8 cellular contexts compared by ENCODE assay signal in genomic region chrX:133776072-133776471, GRCh38.
DNase-seq lines count a peak whose midpoint lies in the region; FAIRE-seq and TF ChIP-seq lines count a peak whose summit lies in the region.

No MANE protein-coding gene starts in this region.

- no peak overlapping the region for H3K4me3 Mint-ChIP-seq in activated T-helper 1 cell treated with anti-CD3 and anti-CD28 coated beads, Interleukin-12 subunit alpha, Interleukin-12 subunit beta, Interleukin-2, Interleukin-4 antibody, amounts not matched to agents 30 ng/mL and 10 ng/mL and 1 ng/mL, durations not matched to agents 14 hours and 24 hours and 36 hours

- no peaks in the 10 kb centered on the region for H3K27me3 Mint-ChIP-seq in activated T-helper 1 cell treated with anti-CD3 and anti-CD28 coated beads, Interleukin-12 subunit alpha, Interleukin-12 subunit beta, Interleukin-2, Interleukin-4 antibody, amounts not matched to agents 30 ng/mL and 10 ng/mL and 1 ng/mL, durations not matched to agents 14 hours and 24 hours and 36 hours (ENCODE audit: insufficient read depth)

- H3K27ac ChIP-seq in endothelial cell of umbilical vein (ENCODE audit: insufficient read depth, low read depth, low read length) = no peak overlapping the region
- no peak overlapping the region for H3K27ac ChIP-seq in tibial nerve

- H3K4me1 ChIP-seq in endothelial cell of umbilical vein (ENCODE audit: control insufficient read depth, extremely low read depth, insufficient read depth, low read length) (no peaks in the 10 kb centered on the region), tibial nerve (no peaks in the 10 kb centered on the region)

- DNase-seq in activated T-helper 1 cell treated with anti-CD3 and anti-CD28 coated beads, Interleukin-2, amount 50 U/mL, for 16 hours (ENCODE audit: low read depth in 1 of 2, low spot score in 1 of 2) = peak; percentile 2 to 6
- no peak for DNase-seq in activated T-helper 1 cell treated with anti-CD3 and anti-CD28 coated beads, Interleukin-12 subunit alpha, Interleukin-12 subunit beta, Interleukin-2, Interleukin-4 antibody, amounts not matched to agents 30 ng/mL and 10 ng/mL and 1 ng/mL, durations not matched to agents 14 hours and 24 hours and 36 hours (ENCODE audit: low spot score)
- DNase-seq in UCSD-AML1 (lab: John Stamatoyannopoulos, UW; ENCODE audit: unreplicated experiment) (peak; percentile 20), endothelial cell of umbilical vein (ENCODE audit: low read depth, low spot score) (peak; percentile 1), DMS153 treated with DMSO at 0.1 percent for 48 hours (lab: John Stamatoyannopoulos, UW; ENCODE audit: unreplicated experiment) (no peak), NCI-H226 (no peak), tibial nerve (ENCODE audit: low spot score in 2 of 2) (no peak)
- DNase-seq in stimulated activated CD4-positive, alpha-beta T cell treated with anti-CD3 and anti-CD28 coated beads, Interleukin-2, amount 100 ng/mL, for 24 hours = peak; percentile 34 to 49

- POLR2A ChIA-PET in endothelial cell of umbilical vein (lab: Charles Lee) = no interaction called here

- BruUV-seq in endothelial cell of umbilical vein (replicated peaks; lab: Mats Ljungman, UMichigan) = no TSS peak

- H3K36me3 ChIP-seq in endothelial cell of umbilical vein (ENCODE audit: control insufficient read depth in 2 of 2, extremely low read depth in 1 of 2, insufficient read depth in 2 of 2, low read length in 2 of 2) (no peaks in the 10 kb centered on the region), tibial nerve (no peaks in the 10 kb centered on the region)

- H3K27me3 ChIP-seq in endothelial cell of umbilical vein (ENCODE audit: control insufficient read depth in 2 of 2, insufficient read depth in 2 of 2, low read length in 2 of 2) (no peaks in the 10 kb centered on the region), tibial nerve (peaks cover 0 to 5% of the 10 kb centered on the region in 2 donors)

- H4K20me1 ChIP-seq in endothelial cell of umbilical vein (replicated peaks; ENCODE audit: control insufficient read depth, extremely low read depth, insufficient read depth, low read length) = no peaks in the 10 kb centered on the region

- no peak overlapping the region for H2AFZ ChIP-seq in endothelial cell of umbilical vein (ENCODE audit: low read depth, low read length)

- no peak for TF ChIP-seq EP300 in tibial nerve (IDR thresholded peaks at IDR 0.05)

- TF ChIP-seq CTCF in endothelial cell of umbilical vein (IDR thresholded peaks at IDR 0.05; ENCODE audit: extremely low read depth in 1 of 2, insufficient read depth in 1 of 2, low read depth in 1 of 2, low read length in 2 of 2) = peak; percentile 30 to 31
- peak in 1 of 5 experiments; percentile 25 for TF ChIP-seq CTCF in tibial nerve (IDR thresholded peaks at IDR 0.05)

- H3K4me3 ChIP-seq in endothelial cell of umbilical vein (replicated peaks in 1 of 3; ENCODE audit: insufficient read depth in 1 of 3, low read depth in 1 of 3, low read length in 3 of 3) (no peak overlapping the region), tibial nerve (no peak overlapping the region)

- H3K9me3 ChIP-seq in endothelial cell of umbilical vein (replicated peaks; ENCODE audit: control insufficient read depth, insufficient read depth, low read length) = no peaks in the 10 kb centered on the region
- H3K9me3 ChIP-seq in tibial nerve = no peaks in the 10 kb centered on the region

- no peaks in the 10 kb centered on the region for H3K9me3 Mint-ChIP-seq in activated T-helper 1 cell treated with anti-CD3 and anti-CD28 coated beads, Interleukin-12 subunit alpha, Interleukin-12 subunit beta, Interleukin-2, Interleukin-4 antibody, amounts not matched to agents 30 ng/mL and 10 ng/mL and 1 ng/mL, durations not matched to agents 14 hours and 24 hours and 36 hours

- H3K27ac Mint-ChIP-seq in activated T-helper 1 cell treated with anti-CD3 and anti-CD28 coated beads, Interleukin-12 subunit alpha, Interleukin-12 subunit beta, Interleukin-2, Interleukin-4 antibody, amounts not matched to agents 30 ng/mL and 10 ng/mL and 1 ng/mL, durations not matched to agents 14 hours and 24 hours and 36 hours = no peak overlapping the region

- H3K4me2 ChIP-seq in endothelial cell of umbilical vein (ENCODE audit: insufficient read depth, low read length) = no peak overlapping the region

- 61 to 81% methylated on average over 7 of the region's 7 CpGs for whole genome bisulfite sequencing in tibial nerve, 2 donors

- TF ChIP-seq POLR2A in endothelial cell of umbilical vein (IDR thresholded peaks at IDR 0.05; ENCODE audit: low read depth, low read length) = no peak
- no peak for TF ChIP-seq POLR2A in tibial nerve (IDR thresholded peaks at IDR 0.05)

- H3K36me3 Mint-ChIP-seq in activated T-helper 1 cell treated with anti-CD3 and anti-CD28 coated beads, Interleukin-12 subunit alpha, Interleukin-12 subunit beta, Interleukin-2, Interleukin-4 antibody, amounts not matched to agents 30 ng/mL and 10 ng/mL and 1 ng/mL, durations not matched to agents 14 hours and 24 hours and 36 hours (ENCODE audit: low read depth) = no peaks in the 10 kb centered on the region

- intact Hi-C loops in activated T-helper 1 cell treated with anti-CD3 and anti-CD28 coated beads, Interleukin-12 subunit alpha, Interleukin-12 subunit beta, Interleukin-2, Interleukin-4 antibody, amounts not matched to agents 30 ng/mL and 10 ng/mL and 1 ng/mL, durations not matched to agents 14 hours and 24 hours and 36 hours (cut with micrococcal nuclease) = no loop called here
- intact Hi-C loops in endothelial cell of umbilical vein (cut with micrococcal nuclease) = loop anchor here (1.0 to 10.0 kb wide), 2 partner anchors 78 to 441 kb away; no protein-coding TSS in a partner anchor

- H3K79me2 ChIP-seq in endothelial cell of umbilical vein (ENCODE audit: control insufficient read depth, insufficient read depth, low read length) = no peaks in the 10 kb centered on the region

- CTCF ChIA-PET in endothelial cell of umbilical vein (lab: Charles Lee) = no interaction called here

- H3K9ac ChIP-seq in endothelial cell of umbilical vein (replicated peaks; ENCODE audit: extremely low read depth, insufficient read depth, low read length) = no peak overlapping the region

- no peaks in the 10 kb centered on the region for H3K4me1 Mint-ChIP-seq in activated T-helper 1 cell treated with anti-CD3 and anti-CD28 coated beads, Interleukin-12 subunit alpha, Interleukin-12 subunit beta, Interleukin-2, Interleukin-4 antibody, amounts not matched to agents 30 ng/mL and 10 ng/mL and 1 ng/mL, durations not matched to agents 14 hours and 24 hours and 36 hours (ENCODE audit: low read depth)

- dilution Hi-C loops in endothelial cell of umbilical vein (cut with MboI; ENCODE audit: extremely low pct_ligation_motif_present, low sequenced_read_pairs) = no loop called here

- H3K9me1 ChIP-seq in endothelial cell of umbilical vein (replicated peaks; ENCODE audit: control insufficient read depth, extremely low read depth, insufficient read depth, low read length) = no peaks in the 10 kb centered on the region

- FAIRE-seq in endothelial cell of umbilical vein (lab: Jason Lieb, UNC) = no peak

TF ChIP-seq in endothelial cell of umbilical vein, 7 proteins besides CTCF, POLR2A, EP300 and RAD21:
- TF ChIP-seq GATA2 (IDR thresholded peaks at IDR 0.05; ENCODE audit: insufficient read depth, insufficient read length, low read depth, low read length) (no peak), MAX (IDR thresholded peaks at IDR 0.05; ENCODE audit: insufficient read depth, insufficient read length) (no peak)

Comparison
In these comparisons a context has a peak if more than half of its experiments do, and no peak if none do; other contexts are left out.
1. DNase-seq: peak in activated T-helper 1 cell treated with anti-CD3 and anti-CD28 coated beads, Interleukin-2, amount 50 U/mL, for 16 hours (2 of 2), UCSD-AML1 (single experiment), endothelial cell of umbilical vein (single experiment) and stimulated activated CD4-positive, alpha-beta T cell treated with anti-CD3 and anti-CD28 coated beads, Interleukin-2, amount 100 ng/mL, for 24 hours (2 of 2); none in activated T-helper 1 cell treated with anti-CD3 and anti-CD28 coated beads, Interleukin-12 subunit alpha, Interleukin-12 subunit beta, Interleukin-2, Interleukin-4 antibody, amounts not matched to agents 30 ng/mL and 10 ng/mL and 1 ng/mL, durations not matched to agents 14 hours and 24 hours and 36 hours (single experiment), DMS153 treated with DMSO at 0.1 percent for 48 hours (single experiment), NCI-H226 (single experiment) and tibial nerve (0 of 2).